In the genomic region with DNA sequence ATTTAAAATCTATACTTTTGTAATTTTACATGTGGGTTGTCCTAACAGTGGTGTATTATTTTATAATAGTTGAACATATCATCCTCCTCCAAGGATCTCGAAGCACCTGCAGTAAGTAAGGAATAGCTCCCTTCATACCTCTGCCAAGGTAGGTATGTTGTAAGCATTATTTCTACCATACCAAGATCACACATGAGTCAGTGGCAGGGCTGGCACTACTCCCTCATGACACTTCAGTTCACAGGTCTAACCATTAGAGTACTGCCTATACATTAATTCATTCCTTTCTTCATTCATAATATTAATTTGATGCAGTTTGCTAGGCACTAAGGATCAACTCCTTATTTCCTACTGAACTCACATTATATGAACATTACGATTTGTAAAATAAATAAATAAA, we compare ENCODE assay signal across 1 cellular context.
TF ChIP-seq lines count a peak whose summit lies in the region.

No MANE protein-coding gene starts in this region.

TF ChIP-seq in HCT116, 20 proteins besides CTCF, POLR2A, EP300 and RAD21 (continued from another document):
- TF ChIP-seq, protein P1, sequence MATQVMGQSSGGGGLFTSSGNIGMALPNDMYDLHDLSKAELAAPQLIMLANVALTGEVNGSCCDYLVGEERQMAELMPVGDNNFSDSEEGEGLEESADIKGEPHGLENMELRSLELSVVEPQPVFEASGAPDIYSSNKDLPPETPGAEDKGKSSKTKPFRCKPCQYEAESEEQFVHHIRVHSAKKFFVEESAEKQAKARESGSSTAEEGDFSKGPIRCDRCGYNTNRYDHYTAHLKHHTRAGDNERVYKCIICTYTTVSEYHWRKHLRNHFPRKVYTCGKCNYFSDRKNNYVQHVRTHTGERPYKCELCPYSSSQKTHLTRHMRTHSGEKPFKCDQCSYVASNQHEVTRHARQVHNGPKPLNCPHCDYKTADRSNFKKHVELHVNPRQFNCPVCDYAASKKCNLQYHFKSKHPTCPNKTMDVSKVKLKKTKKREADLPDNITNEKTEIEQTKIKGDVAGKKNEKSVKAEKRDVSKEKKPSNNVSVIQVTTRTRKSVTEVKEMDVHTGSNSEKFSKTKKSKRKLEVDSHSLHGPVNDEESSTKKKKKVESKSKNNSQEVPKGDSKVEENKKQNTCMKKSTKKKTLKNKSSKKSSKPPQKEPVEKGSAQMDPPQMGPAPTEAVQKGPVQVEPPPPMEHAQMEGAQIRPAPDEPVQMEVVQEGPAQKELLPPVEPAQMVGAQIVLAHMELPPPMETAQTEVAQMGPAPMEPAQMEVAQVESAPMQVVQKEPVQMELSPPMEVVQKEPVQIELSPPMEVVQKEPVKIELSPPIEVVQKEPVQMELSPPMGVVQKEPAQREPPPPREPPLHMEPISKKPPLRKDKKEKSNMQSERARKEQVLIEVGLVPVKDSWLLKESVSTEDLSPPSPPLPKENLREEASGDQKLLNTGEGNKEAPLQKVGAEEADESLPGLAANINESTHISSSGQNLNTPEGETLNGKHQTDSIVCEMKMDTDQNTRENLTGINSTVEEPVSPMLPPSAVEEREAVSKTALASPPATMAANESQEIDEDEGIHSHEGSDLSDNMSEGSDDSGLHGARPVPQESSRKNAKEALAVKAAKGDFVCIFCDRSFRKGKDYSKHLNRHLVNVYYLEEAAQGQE (IDR thresholded peaks at IDR 0.05; ENCODE audit: low read depth) = no peak
- TF ChIP-seq JUND (IDR thresholded peaks at IDR 0.05) = no peak
- TF ChIP-seq ZFX (IDR thresholded peaks at IDR 0.05) = no peak
- no peak for TF ChIP-seq SIN3A (IDR thresholded peaks at IDR 0.05; ENCODE audit: low read depth)
- TF ChIP-seq, protein P2, sequence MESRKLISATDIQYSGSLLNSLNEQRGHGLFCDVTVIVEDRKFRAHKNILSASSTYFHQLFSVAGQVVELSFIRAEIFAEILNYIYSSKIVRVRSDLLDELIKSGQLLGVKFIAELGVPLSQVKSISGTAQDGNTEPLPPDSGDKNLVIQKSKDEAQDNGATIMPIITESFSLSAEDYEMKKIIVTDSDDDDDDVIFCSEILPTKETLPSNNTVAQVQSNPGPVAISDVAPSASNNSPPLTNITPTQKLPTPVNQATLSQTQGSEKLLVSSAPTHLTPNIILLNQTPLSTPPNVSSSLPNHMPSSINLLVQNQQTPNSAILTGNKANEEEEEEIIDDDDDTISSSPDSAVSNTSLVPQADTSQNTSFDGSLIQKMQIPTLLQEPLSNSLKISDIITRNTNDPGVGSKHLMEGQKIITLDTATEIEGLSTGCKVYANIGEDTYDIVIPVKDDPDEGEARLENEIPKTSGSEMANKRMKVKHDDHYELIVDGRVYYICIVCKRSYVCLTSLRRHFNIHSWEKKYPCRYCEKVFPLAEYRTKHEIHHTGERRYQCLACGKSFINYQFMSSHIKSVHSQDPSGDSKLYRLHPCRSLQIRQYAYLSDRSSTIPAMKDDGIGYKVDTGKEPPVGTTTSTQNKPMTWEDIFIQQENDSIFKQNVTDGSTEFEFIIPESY (IDR thresholded peaks at IDR 0.05; ENCODE audit: extremely low read depth, insufficient replicate concordance, low read length) = no peak
- no peak for TF ChIP-seq POLR2AphosphoS5 (IDR thresholded peaks at IDR 0.05; ENCODE audit: low read depth, low read length)
